23 cellular contexts compared by ENCODE assay signal in genomic region chr6:89936177-89936576, GRCh38. TPM values are rescaled to one million over a fixed set of nuclear protein-coding genes. Genes with fewer than 3 reads are reported as not detected.
DNase-seq lines count a peak whose midpoint lies in the region; ATAC-seq and TF ChIP-seq lines count a peak whose summit lies in the region.
"Had no signal": no experiment of that assay in that cellular context is flagged by ENCODE, and none has a peak within 500 bp of the region (broad histone marks: within the 10 kb centered on the region; RNA-seq: fewer than 3 reads in every experiment).

No MANE protein-coding gene starts in this region.

- H3K27ac Mint-ChIP-seq in activated naive CD4-positive, alpha-beta T cell treated with anti-CD3 and anti-CD28 coated beads, Interleukin-2, amount 50 U/mL, for 24 hours = peak overlapping the region; percentile 69
- H3K27ac Mint-ChIP-seq in activated naive CD4-positive, alpha-beta T cell treated with anti-CD3 and anti-CD28 coated beads for 36 hours = no peak overlapping the region
- no peak overlapping the region for H3K27ac Mint-ChIP-seq in WTC11
- H3K27ac Mint-ChIP-seq in activated naive CD8-positive, alpha-beta T cell treated with anti-CD3 and anti-CD28 coated beads, Interleukin-2, amount 50 U/mL, for 24 hours = peak overlapping the region; percentile 51
- peak overlapping the region in 8 of 9 donors; percentile 32 to 78 (median 69) for H3K27ac Mint-ChIP-seq in naive thymus-derived CD4-positive, alpha-beta T cell
- H3K27ac Mint-ChIP-seq: GM23338 had no signal

- H3K36me3 ChIP-seq in naive thymus-derived CD4-positive, alpha-beta T cell (ENCODE audit: control insufficient read depth in 2 of 3, insufficient read depth in 3 of 3, low read length in 3 of 3) = peaks cover 0 to 83% (median 26%) of the 10 kb centered on the region in 3 experiments
- H3K36me3 ChIP-seq in upper lobe of left lung = peaks cover 0 to 8% (median 2%) of the 10 kb centered on the region in 4 donors
- H3K36me3 ChIP-seq: HAP-1, Peyer's patch had no signal

- H3K4me3 Mint-ChIP-seq in activated naive CD4-positive, alpha-beta T cell treated with anti-CD3 and anti-CD28 coated beads, Interleukin-2, amount 50 U/mL, for 24 hours = no peak overlapping the region
- H3K4me3 Mint-ChIP-seq in activated naive CD4-positive, alpha-beta T cell treated with anti-CD3 and anti-CD28 coated beads for 36 hours = no peak overlapping the region
- H3K4me3 Mint-ChIP-seq in WTC11 = no peak overlapping the region
- H3K4me3 Mint-ChIP-seq in activated naive CD8-positive, alpha-beta T cell treated with anti-CD3 and anti-CD28 coated beads, Interleukin-2, amount 50 U/mL, for 24 hours = no peak overlapping the region
- peak overlapping the region in 1 of 10 donors; percentile 37 for H3K4me3 Mint-ChIP-seq in naive thymus-derived CD4-positive, alpha-beta T cell
- H3K4me3 Mint-ChIP-seq: GM23338 had no signal

- no peak overlapping the region for H3K4me3 ChIP-seq in naive thymus-derived CD4-positive, alpha-beta T cell (ENCODE audit: low read length)
- no peak overlapping the region for H3K4me3 ChIP-seq in upper lobe of left lung
- H3K4me3 ChIP-seq: BLaER1, GM23338, HAP-1, Peyer's patch had no signal

- H3K36me3 Mint-ChIP-seq in activated naive CD4-positive, alpha-beta T cell treated with anti-CD3 and anti-CD28 coated beads, Interleukin-2, amount 50 U/mL, for 24 hours = peaks cover 22% of the 10 kb centered on the region
- peaks cover 59% of the 10 kb centered on the region for H3K36me3 Mint-ChIP-seq in activated naive CD4-positive, alpha-beta T cell treated with anti-CD3 and anti-CD28 coated beads for 36 hours (ENCODE audit: low read depth)
- H3K36me3 Mint-ChIP-seq in WTC11 = no peaks in the 10 kb centered on the region
- peaks cover 89% of the 10 kb centered on the region for H3K36me3 Mint-ChIP-seq in activated naive CD8-positive, alpha-beta T cell treated with anti-CD3 and anti-CD28 coated beads, Interleukin-2, amount 50 U/mL, for 24 hours (ENCODE audit: low read depth)
- H3K36me3 Mint-ChIP-seq in naive thymus-derived CD4-positive, alpha-beta T cell = peaks cover 12 to 55% (median 31%) of the 10 kb centered on the region in 5 donors

- H3K27me3 ChIP-seq in naive thymus-derived CD4-positive, alpha-beta T cell (ENCODE audit: control insufficient read depth in 2 of 2, insufficient read depth in 2 of 2, low read length in 2 of 2) = no peaks in the 10 kb centered on the region
- H3K27me3 ChIP-seq in upper lobe of left lung = no peaks in the 10 kb centered on the region
- H3K27me3 ChIP-seq: BLaER1, Peyer's patch had no signal

- TF ChIP-seq CTCF in WTC11 (IDR thresholded peaks at IDR 0.05) (no peak), upper lobe of left lung (IDR thresholded peaks at IDR 0.05) (no peak)

- H3K4me1 Mint-ChIP-seq in activated naive CD4-positive, alpha-beta T cell treated with anti-CD3 and anti-CD28 coated beads, Interleukin-2, amount 50 U/mL, for 24 hours = peaks cover 36% of the 10 kb centered on the region
- peaks cover 53% of the 10 kb centered on the region for H3K4me1 Mint-ChIP-seq in activated naive CD4-positive, alpha-beta T cell treated with anti-CD3 and anti-CD28 coated beads for 36 hours (ENCODE audit: low read depth)
- H3K4me1 Mint-ChIP-seq in WTC11 = 0 out of 2 replicates have a peak, but pooled peaks cover 3% of the 10 kb centered on the region
- H3K4me1 Mint-ChIP-seq in activated naive CD8-positive, alpha-beta T cell treated with anti-CD3 and anti-CD28 coated beads, Interleukin-2, amount 50 U/mL, for 24 hours = peaks cover 37% of the 10 kb centered on the region
- H3K4me1 Mint-ChIP-seq in naive thymus-derived CD4-positive, alpha-beta T cell = peaks cover 0 to 41% (median 20%) of the 10 kb centered on the region in 7 donors

- no peak for TF ChIP-seq EP300 in upper lobe of left lung (IDR thresholded peaks at IDR 0.05)

- intact Hi-C loops in activated naive CD4-positive, alpha-beta T cell treated with anti-CD3 and anti-CD28 coated beads for 36 hours (cut with micrococcal nuclease) = no loop called here
- intact Hi-C loops in naive thymus-derived CD4-positive, alpha-beta T cell (cut with micrococcal nuclease) = no loop called here

- ATAC-seq in WTC11 (no peak), upper lobe of left lung (ENCODE audit: low FRiP score in 2 of 2) (no peak)
- ATAC-seq in activated naive CD8-positive, alpha-beta T cell treated with anti-CD3 and anti-CD28 coated beads, Interleukin-2, amount 50 U/mL, for 24 hours = no peak
- ATAC-seq in naive thymus-derived CD4-positive, alpha-beta T cell = no peak
- ATAC-seq: GM23338 had no signal

- H3K9me3 ChIP-seq in naive thymus-derived CD4-positive, alpha-beta T cell (ENCODE audit: control insufficient read depth in 2 of 3, low read length in 3 of 3) = no peaks in the 10 kb centered on the region
- no peaks in the 10 kb centered on the region for H3K9me3 ChIP-seq in upper lobe of left lung
- H3K9me3 ChIP-seq: BLaER1, HAP-1, Peyer's patch had no signal

- CTCF ChIA-PET in activated naive CD4-positive, alpha-beta T cell treated with anti-CD3 and anti-CD28 coated beads for 36 hours (lab: Charles Lee) = interaction anchor here (1.2 kb wide), 1 partner anchor 49 kb away, joined by 3 read pairs; no protein-coding TSS in a partner anchor
- CTCF ChIA-PET in WTC11 (lab: Charles Lee) = no interaction called here
- CTCF ChIA-PET in naive thymus-derived CD4-positive, alpha-beta T cell (lab: Charles Lee) = interaction anchor here (1.3 kb wide), 1 partner anchor 543 kb away, joined by 5 read pairs; no protein-coding TSS in a partner anchor

- no peak for TF ChIP-seq POLR2A in upper lobe of left lung (IDR thresholded peaks at IDR 0.05)

- H3K27me3 Mint-ChIP-seq in activated naive CD4-positive, alpha-beta T cell treated with anti-CD3 and anti-CD28 coated beads, Interleukin-2, amount 50 U/mL, for 24 hours = no peaks in the 10 kb centered on the region
- no peaks in the 10 kb centered on the region for H3K27me3 Mint-ChIP-seq in activated naive CD4-positive, alpha-beta T cell treated with anti-CD3 and anti-CD28 coated beads for 36 hours (ENCODE audit: low read depth)
- no peaks in the 10 kb centered on the region; the same call in 1 of the 2 replicates for H3K27me3 Mint-ChIP-seq in WTC11 (ENCODE audit: low read depth)
- H3K27me3 Mint-ChIP-seq in activated naive CD8-positive, alpha-beta T cell treated with anti-CD3 and anti-CD28 coated beads, Interleukin-2, amount 50 U/mL, for 24 hours = no peaks in the 10 kb centered on the region
- H3K27me3 Mint-ChIP-seq in naive thymus-derived CD4-positive, alpha-beta T cell = no peaks in the 10 kb centered on the region
- H3K27me3 Mint-ChIP-seq: CD8-positive, alpha-beta memory T cell had no signal

- no peak for DNase-seq in activated naive CD4-positive, alpha-beta T cell treated with anti-CD3 and anti-CD28 coated beads for 36 hours
- DNase-seq in WTC11 (ENCODE audit: low spot score) = no peak
- DNase-seq in activated naive CD8-positive, alpha-beta T cell treated with anti-CD3 and anti-CD28 coated beads, Interleukin-2, amount 50 U/mL, for 24 hours = no peak
- no peak for DNase-seq in naive thymus-derived CD4-positive, alpha-beta T cell
- DNase-seq in iPS-NIHi7 (ENCODE audit: extremely low spot score) = no peak
- no peak for DNase-seq in activated CD4-positive, CD25-positive, alpha-beta regulatory T cell treated with anti-CD3 and anti-CD28 coated beads, Interleukin-2, amount 50 U/mL, for 72 hours
- no peak for DNase-seq in upper lobe of left lung
- DNase-seq: CD8-positive, alpha-beta memory T cell; GDM1; KG1; NCI-H1092; NCI-H1436; NCI-H187 treated with DMSO at 0.1 percent for 48 hours; NCI-H2227 treated with DMSO at 0.1 percent for 48 hours; NCI-H510A; NCI-H774; Peyer's patch had no signal

- WGBS in upper lobe of left lung, 2 donors = 94 to 95% methylated on average over 1 of the region's 1 CpG

- peaks cover 0 to 4% of the 10 kb centered on the region in 2 donors for H3K4me1 ChIP-seq in naive thymus-derived CD4-positive, alpha-beta T cell (ENCODE audit: control insufficient read depth in 2 of 2, insufficient read depth in 2 of 2, low read length in 2 of 2)
- peaks cover 10 to 12% (median 11%) of the 10 kb centered on the region in 4 donors for H3K4me1 ChIP-seq in upper lobe of left lung
- H3K4me1 ChIP-seq: BLaER1, HAP-1, Peyer's patch had no signal

- no peaks in the 10 kb centered on the region for H3K9me3 Mint-ChIP-seq in activated naive CD4-positive, alpha-beta T cell treated with anti-CD3 and anti-CD28 coated beads, Interleukin-2, amount 50 U/mL, for 24 hours
- H3K9me3 Mint-ChIP-seq in activated naive CD4-positive, alpha-beta T cell treated with anti-CD3 and anti-CD28 coated beads for 36 hours = no peaks in the 10 kb centered on the region
- H3K9me3 Mint-ChIP-seq in WTC11 = no peaks in the 10 kb centered on the region
- no peaks in the 10 kb centered on the region for H3K9me3 Mint-ChIP-seq in activated naive CD8-positive, alpha-beta T cell treated with anti-CD3 and anti-CD28 coated beads, Interleukin-2, amount 50 U/mL, for 24 hours
- H3K9me3 Mint-ChIP-seq in naive thymus-derived CD4-positive, alpha-beta T cell = peaks cover 0 to 1% (median 0%) of the 10 kb centered on the region in 11 donors
- H3K9me3 Mint-ChIP-seq: CD8-positive, alpha-beta memory T cell; GM23338 had no signal

- POLR2A ChIA-PET in WTC11 (lab: Charles Lee) = no interaction called here
- POLR2A ChIA-PET in naive thymus-derived CD4-positive, alpha-beta T cell (lab: Charles Lee) = interaction anchor here (1.0 kb wide), 1 partner anchor 556 kb away, joined by 4 read pairs; no protein-coding TSS in a partner anchor

- H3K27ac ChIP-seq in naive thymus-derived CD4-positive, alpha-beta T cell (ENCODE audit: low read depth, low read length) = no peak overlapping the region
- no peak overlapping the region for H3K27ac ChIP-seq in upper lobe of left lung
- H3K27ac ChIP-seq: BLaER1, Peyer's patch had no signal

TF ChIP-seq in WTC11, 78 proteins besides CTCF, POLR2A, EP300 and RAD21:
- TF ChIP-seq JAZF1 (CRISPR knock-in tag; IDR thresholded peaks at IDR 0.05) = no peak
- peak; percentile 52; the same call in 1 of the 2 replicates for TF ChIP-seq ZNF121 (CRISPR knock-in tag; IDR thresholded peaks at IDR 0.05)
TF ChIP-seq in WTC11: peak in this region for 1.

RNA-seq across cellular contexts. Expression of gene GJA10, which starts 41.9 kb away (rescaled TPM):
- not detected for total RNA-seq in activated naive CD4-positive, alpha-beta T cell treated with anti-CD3 and anti-CD28 coated beads for 36 hours
- total RNA-seq in WTC11 (2021) = not detected in 3 replicates
- total RNA-seq in naive thymus-derived CD4-positive, alpha-beta T cell = under 1 TPM in 1 of 5 experiments, not detected in 4; 0.15 TPM
- not detected for polyA plus RNA-seq in naive thymus-derived CD4-positive, alpha-beta T cell
- total RNA-seq in upper lobe of left lung = not detected
- total RNA-seq: CD8-positive, alpha-beta memory T cell; Daoy; GM23338; HT1080; Peyer's patch had no signal
- polyA plus RNA-seq: CD8-positive, alpha-beta memory T cell; GM23338 had no signal

Comparison
In these comparisons a context has a peak if more than half of its experiments do, and no peak if none do; other contexts are left out.
1. H3K27ac Mint-ChIP-seq: peak in activated naive CD4-positive, alpha-beta T cell treated with anti-CD3 and anti-CD28 coated beads, Interleukin-2, amount 50 U/mL, for 24 hours (single experiment), activated naive CD8-positive, alpha-beta T cell treated with anti-CD3 and anti-CD28 coated beads, Interleukin-2, amount 50 U/mL, for 24 hours (single experiment) and naive thymus-derived CD4-positive, alpha-beta T cell (8 of 9); none in activated naive CD4-positive, alpha-beta T cell treated with anti-CD3 and anti-CD28 coated beads for 36 hours (single experiment) and WTC11 (single experiment).